8 cellular contexts compared by ENCODE assay signal in the genomic region with DNA sequence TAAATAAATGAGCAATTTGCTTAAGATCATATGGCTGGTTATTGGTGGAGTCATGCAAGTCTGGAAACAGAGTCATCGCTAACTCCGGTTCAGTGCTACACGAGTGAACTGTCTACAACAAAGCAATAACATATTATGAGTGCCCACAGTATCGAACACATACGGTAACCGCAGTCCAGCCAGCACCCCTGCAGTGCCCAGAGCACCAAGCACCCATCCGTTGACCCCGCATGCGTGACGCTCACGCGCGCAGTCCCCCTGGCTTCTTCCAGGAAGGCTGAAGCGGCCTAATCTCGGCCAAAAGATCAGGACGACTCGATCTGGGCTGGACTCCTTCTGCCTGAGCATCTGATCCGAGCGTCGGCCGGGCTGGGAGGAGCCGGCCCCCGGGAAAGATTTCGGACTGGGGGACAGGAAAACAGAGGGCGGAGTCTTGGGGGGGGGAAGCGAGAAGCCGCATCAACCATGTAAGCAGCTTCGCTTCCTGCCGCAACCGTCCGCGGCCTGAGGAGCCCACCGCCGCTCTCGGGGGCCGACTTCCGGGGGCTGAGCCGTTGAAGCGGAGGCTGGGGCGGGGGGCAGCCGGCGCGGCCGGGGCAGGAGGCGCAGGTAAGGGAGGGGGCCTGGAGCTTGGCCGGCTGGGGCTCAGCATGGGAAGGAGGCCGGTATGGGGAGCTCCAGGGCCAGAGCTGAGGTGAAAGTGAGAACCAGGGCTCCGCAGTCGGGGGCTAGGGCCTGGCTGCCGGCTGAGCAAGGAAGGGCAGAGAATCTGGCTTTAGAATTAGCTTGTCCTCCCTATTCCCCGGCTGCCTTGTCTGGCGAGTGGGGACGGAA. TPM values are rescaled to one million over a fixed set of nuclear protein-coding genes. Genes with fewer than 3 reads are reported as not detected.
A peak's percentile ranks its signal among the peaks of the same experiment; 100 is the strongest.
DNase-seq lines count a peak whose midpoint lies in the region; ATAC-seq and TF ChIP-seq lines count a peak whose summit lies in the region.

PIKFYVE (plus strand) TSS at position 449 of the 834 bp plus-strand sequence. CDS start 5,265 bp downstream, outside the sequence.

- H3K36me3 ChIP-seq in left lung, result no peaks in the 10 kb centered on the region

- H3K4me1 Mint-ChIP-seq in CD14-positive monocyte, result peaks cover 39% of the 10 kb centered on the region

- H3K27me3 ChIP-seq in left lung, result no peaks in the 10 kb centered on the region

- intact Hi-C loops in CD14-positive monocyte (cut with micrococcal nuclease), result no loop called here
- intact Hi-C loops in left lung (cut with DNase I), result no loop called here

- H3K4me3 Mint-ChIP-seq in CD14-positive monocyte, result peak within 1 kb of the TSS; percentile 89 to 90

- H3K27ac Mint-ChIP-seq in CD14-positive monocyte, result peak within 1 kb of the TSS; percentile 86 to 96 (median 95)

- peak; percentile 90 for DNase-seq in CD14-positive monocyte (ENCODE audit: low spot score)
- DNase-seq in NCI-H82 (lab: John Stamatoyannopoulos, UW), result peak; percentile 100
- peak; percentile 88 to 93 for DNase-seq in activated CD4-positive, alpha-beta T cell treated with anti-CD3 and anti-CD28 coated beads, Interleukin-2, amount 50 U/mL, for 48 hours
- peak; percentile 96 for DNase-seq in dermis blood vessel endothelial cell
- DNase-seq in left lung, result peak; percentile 96 to 97
- peak; percentile 74 to 80 for DNase-seq in stimulated activated CD4-positive, alpha-beta T cell treated with anti-CD3 and anti-CD28 coated beads, Interleukin-2, amount 100 ng/mL, for 48 hours

- no peaks in the 10 kb centered on the region for H3K9me3 ChIP-seq in left lung

- no peaks in the 10 kb centered on the region for H3K27me3 Mint-ChIP-seq in CD14-positive monocyte (ENCODE audit: low read depth in 3 of 3)

- peaks cover 15 to 41% of the 10 kb centered on the region in 2 donors for H3K4me1 ChIP-seq in left lung

- H3K4me3 ChIP-seq in left lung, result peak within 1 kb of the TSS; percentile 97

- H3K9me3 Mint-ChIP-seq in CD14-positive monocyte, result no peaks in the 10 kb centered on the region

- peak within 1 kb of the TSS; percentile 96 to 97 for H3K27ac ChIP-seq in left lung

- ATAC-seq in GM19397 (IDR thresholded peaks at IDR 0.05; ENCODE audit: unreplicated experiment), result peak; percentile 81
- peak; percentile 80 for ATAC-seq in HG03571 (IDR thresholded peaks at IDR 0.05; ENCODE audit: unreplicated experiment)
- peak; percentile 98 for ATAC-seq in left lung

- H3K36me3 Mint-ChIP-seq in CD14-positive monocyte, result peaks cover 2 to 4% of the 10 kb centered on the region in 2 donors

- TF ChIP-seq CTCF in CD14-positive monocyte (IDR thresholded peaks at IDR 0.05) (no peak), left lung (IDR thresholded peaks at IDR 0.05) (no peak)

RNA-seq across cellular contexts. Expression of gene PIKFYVE, which starts in this region (rescaled TPM):
- 1 to 10 TPM; 3.5 to 6.2 TPM for polyA plus RNA-seq in CD14-positive monocyte
- total RNA-seq in dermis blood vessel endothelial cell, result 33.2 and 36.3 TPM in 2 replicates
- total RNA-seq in left lung, result 10 to 100 TPM; 23.8 to 31.6 TPM

Comparison
In these comparisons a context has a peak if more than half of its experiments do, and no peak if none do; other contexts are left out.
1. Peak in every context shown above with its lines: DNase-seq, ATAC-seq, H3K4me3 ChIP-seq and H3K27ac ChIP-seq.